In the genomic region with DNA sequence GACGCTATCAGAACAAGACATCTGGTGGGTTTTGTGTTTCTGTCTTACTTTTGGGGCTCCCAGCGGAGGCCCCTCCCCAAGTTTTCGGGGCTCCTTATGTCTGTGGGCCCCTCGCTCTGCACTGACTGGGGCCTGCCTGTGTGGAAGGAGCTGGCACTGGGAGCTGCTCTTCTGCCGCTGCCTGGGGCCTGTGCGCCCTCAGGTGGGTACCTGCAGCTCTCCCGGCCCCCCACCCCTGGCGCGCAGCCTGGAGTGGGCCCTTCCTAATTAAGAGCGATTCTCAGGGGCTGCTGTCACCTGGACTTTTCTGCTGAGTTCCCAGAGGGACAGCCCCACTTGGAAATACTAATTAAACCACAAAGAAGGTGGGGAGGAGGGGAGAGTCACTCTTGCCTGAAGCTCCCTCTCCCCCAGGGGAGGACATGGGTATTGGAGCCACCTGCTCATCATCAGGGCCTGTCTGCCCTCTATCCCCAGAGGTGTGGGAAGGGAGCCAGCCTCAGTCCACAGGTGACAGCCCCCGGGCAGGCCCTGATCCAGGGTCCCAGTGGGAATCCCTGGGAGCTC, we compare ENCODE assay signal across 16 cellular contexts. TPM values are rescaled to one million over a fixed set of nuclear protein-coding genes. Genes with fewer than 3 reads are reported as not detected.
DNase-seq lines count a peak whose midpoint lies in the region; ATAC-seq and TF ChIP-seq lines count a peak whose summit lies in the region.
"Had no signal": no experiment of that assay in that cellular context is flagged by ENCODE, and none has a peak within 500 bp of the region (broad histone marks: within the 10 kb centered on the region; RNA-seq: fewer than 3 reads in every experiment).

No MANE protein-coding gene starts in this region.

- H3K4me3 ChIP-seq in endodermal cell (ENCODE audit: low read length), result no peak overlapping the region
- no peak overlapping the region for H3K4me3 ChIP-seq in heart right ventricle
- H3K4me3 ChIP-seq: lower lobe of right lung, transverse colon had no signal

- H3K27ac ChIP-seq in endodermal cell (ENCODE audit: low read depth, low read length) (peak overlapping the region; percentile 84), heart right ventricle (no peak overlapping the region)
- H3K27ac ChIP-seq: foreskin keratinocyte, lower lobe of right lung had no signal

- no peak overlapping the region for H3K4me3 Mint-ChIP-seq in endodermal cell
- H3K4me3 Mint-ChIP-seq: stimulated activated memory B cell treated with anti-CD40 and anti-IgM and Interleukin-4, amounts not matched to agents 10 μg/mL and 1 μg/mL and 100 μg/mL, for 72 hours; T-helper 1 cell treated with Interleukin-12 subunit alpha and Interleukin-12 subunit beta and Interleukin-4 antibody, amounts not matched to agents 30 μg/mL and 1 μg/mL, for 36 hours; WTC11 had no signal

- DNase-seq in COR-L47 (lab: John Stamatoyannopoulos, UW), result peak; percentile 79
- peak; percentile 32 for DNase-seq in NCI-H1092 (lab: John Stamatoyannopoulos, UW)
- DNase-seq in NCI-H524 (lab: John Stamatoyannopoulos, UW), result peak; percentile 69 to 92
- DNase-seq in endodermal cell, result no peak
- no peak for DNase-seq in activated CD4-positive, alpha-beta T cell treated with anti-CD3 and anti-CD28 coated beads, Interleukin-2, amount 50 U/mL, for 4 hours
- DNase-seq in iPS-NIHi11 (ENCODE audit: low spot score), result no peak
- DNase-seq in HUDEP-2 (lab: John Stamatoyannopoulos, UW; ENCODE audit: unreplicated experiment in 76 of 76), result no peak
- no peak for DNase-seq in heart right ventricle
- DNase-seq: anterior cingulate cortex, foreskin keratinocyte, lower lobe of right lung, NCI-H748 treated with DMSO at 0.1 percent for 48 hours, transverse colon had no signal

- peaks cover 32% of the 10 kb centered on the region for H3K36me3 ChIP-seq in endodermal cell (ENCODE audit: control insufficient read depth, insufficient read depth, low read length)
- H3K36me3 ChIP-seq in heart right ventricle, result peaks cover 0 to 41% (median 0%) of the 10 kb centered on the region in 9 donors

- no peaks in the 10 kb centered on the region for H3K27me3 Mint-ChIP-seq in endodermal cell (ENCODE audit: insufficient read depth)
- H3K27me3 Mint-ChIP-seq: stimulated activated memory B cell treated with anti-CD40 and anti-IgM and Interleukin-4, amounts not matched to agents 10 μg/mL and 1 μg/mL and 100 μg/mL, for 72 hours had no signal

- H3K36me3 Mint-ChIP-seq in endodermal cell (ENCODE audit: low read depth), result peaks cover 27% of the 10 kb centered on the region

- no peaks in the 10 kb centered on the region for H3K4me1 ChIP-seq in endodermal cell (ENCODE audit: control insufficient read depth, insufficient read depth, low read length)
- H3K4me1 ChIP-seq in heart right ventricle, result peaks cover 6 to 37% (median 22%) of the 10 kb centered on the region in 9 donors

- no peak for ATAC-seq in heart right ventricle
- ATAC-seq: foreskin keratinocyte; lower lobe of right lung; stimulated activated memory B cell treated with anti-CD40 and anti-IgM and Interleukin-4, amounts not matched to agents 10 μg/mL and 1 μg/mL and 100 μg/mL, for 72 hours; WTC11 had no signal

- TF ChIP-seq CTCF in endodermal cell (conservative IDR thresholded peaks at IDR 0.05) (no peak), heart right ventricle (IDR thresholded peaks at IDR 0.05) (no peak)

- intact Hi-C loops in heart right ventricle (cut with DNase I), result no loop called here

- no peak overlapping the region for H3K27ac Mint-ChIP-seq in endodermal cell
- H3K27ac Mint-ChIP-seq: stimulated activated memory B cell treated with anti-CD40 and anti-IgM and Interleukin-4, amounts not matched to agents 10 μg/mL and 1 μg/mL and 100 μg/mL, for 72 hours; T-helper 1 cell treated with Interleukin-12 subunit alpha and Interleukin-12 subunit beta and Interleukin-4 antibody, amounts not matched to agents 30 μg/mL and 1 μg/mL, for 36 hours had no signal

- H3K27me3 ChIP-seq in endodermal cell (ENCODE audit: control insufficient read depth, insufficient read depth, low read length, poor library complexity, severe bottlenecking) (no peaks in the 10 kb centered on the region), heart right ventricle (no peaks in the 10 kb centered on the region)
- H3K27me3 ChIP-seq: transverse colon had no signal

- no peaks in the 10 kb centered on the region for H3K9me3 Mint-ChIP-seq in endodermal cell
- H3K9me3 Mint-ChIP-seq: stimulated activated memory B cell treated with anti-CD40 and anti-IgM and Interleukin-4, amounts not matched to agents 10 μg/mL and 1 μg/mL and 100 μg/mL, for 72 hours; T-helper 1 cell treated with Interleukin-12 subunit alpha and Interleukin-12 subunit beta and Interleukin-4 antibody, amounts not matched to agents 30 μg/mL and 1 μg/mL, for 36 hours; WTC11 had no signal

- WGBS in endodermal cell (ENCODE audit: insufficient coverage in 1 of 2, insufficient read length in 1 of 2), 2 experiments, result 93 to 100% methylated on average over 3 to 11 of the region's 11 CpGs
- 86 to 87% methylated on average over 11 of the region's 11 CpGs for WGBS in heart right ventricle, 2 donors

- H3K4me1 Mint-ChIP-seq in endodermal cell, result peaks cover 5% of the 10 kb centered on the region

- H3K9ac ChIP-seq in endodermal cell (ENCODE audit: extremely low read depth, low read length, poor library complexity, severe bottlenecking), result no peak overlapping the region

- H3K9me3 ChIP-seq in endodermal cell (ENCODE audit: control insufficient read depth, low read length) (no peaks in the 10 kb centered on the region), heart right ventricle (no peaks in the 10 kb centered on the region)
- H3K9me3 ChIP-seq: lower lobe of right lung, transverse colon had no signal

RNA-seq across cellular contexts. Expression of gene GSE1, which starts 36.4 kb away (rescaled TPM):
- total RNA-seq in endodermal cell (100 to 1,000 TPM; 108 to 128 TPM), heart right ventricle (10 to 100 TPM; 31.1 to 53.2 (median 33.6) TPM)
- polyA plus RNA-seq in endodermal cell (2013, experiment 1 of 2), result 55.0 TPM
- 54.2 TPM for polyA plus RNA-seq in endodermal cell (2013, experiment 2 of 2)
- polyA plus RNA-seq in heart right ventricle, result 10 to 100 TPM; 15.6 to 25.0 TPM

RNA-seq across cellular contexts. Expression of gene GINS2, which starts 39.3 kb away (rescaled TPM):
- total RNA-seq in endodermal cell, result 10 to 100 TPM; 32.8 to 42.3 TPM
- polyA plus RNA-seq in endodermal cell (2013, experiment 1 of 2), result 31.2 TPM
- 30.9 TPM for polyA plus RNA-seq in endodermal cell (2013, experiment 2 of 2)
- total RNA-seq in heart right ventricle, result 1 to 10 TPM in 2 of 10 donors, under 1 TPM in 8; 0.20 to 2.8 (median 0.80) TPM
- polyA plus RNA-seq in heart right ventricle, result under 1 TPM; 0.22 to 0.51 TPM

Comparison
In these comparisons a context has a peak if more than half of its experiments do, and no peak if none do; other contexts are left out.
1. DNase-seq: peak in COR-L47 (single experiment), NCI-H1092 (single experiment) and NCI-H524 (2 of 2); none in endodermal cell (single experiment), activated CD4-positive, alpha-beta T cell treated with anti-CD3 and anti-CD28 coated beads, Interleukin-2, amount 50 U/mL, for 4 hours (0 of 2), iPS-NIHi11 (single experiment), HUDEP-2 (0 of 76) and heart right ventricle (0 of 2).
2. RNA of gene GINS2, which starts 39.3 kb away (total RNA-seq): 32.8 to 42.3 TPM in endodermal cell; 0.20 to 2.8 TPM in heart right ventricle; every median in the first group is over 4 times any median in the second.